27 cellular contexts compared by ENCODE assay signal in genomic region chr4:163175971-163176958, GRCh38. TPM values are rescaled to one million over a fixed set of nuclear protein-coding genes. Genes with fewer than 3 reads are reported as not detected.
DNase-seq lines count a peak whose midpoint lies in the region; ATAC-seq and TF ChIP-seq lines count a peak whose summit lies in the region.
"Had no signal": no experiment of that assay in that cellular context is flagged by ENCODE, and none has a peak within 500 bp of the region (broad histone marks: within the 10 kb centered on the region; RNA-seq: fewer than 3 reads in every experiment).

No MANE protein-coding gene starts in this region.

- H3K27ac Mint-ChIP-seq in WTC11, result no peak overlapping the region
- H3K27ac Mint-ChIP-seq: CD4-positive, alpha-beta T cell; T-cell had no signal

- POLR2A ChIA-PET in WTC11 (lab: Charles Lee), result no interaction called here

- no peak overlapping the region for H3K4me2 ChIP-seq in mesendoderm (ENCODE audit: low read length)
- H3K4me2 ChIP-seq: A549; BLaER1 treated with 17β-estradiol and CSF1 and Interleukin-3, amounts not matched to agents 10 nM and 100 nM had no signal

- no peak overlapping the region for H4K8ac ChIP-seq in mesendoderm (ENCODE audit: low read depth, low read length)

- H3K4me1 ChIP-seq in cardiac muscle cell (ENCODE audit: low read depth), result peaks cover 21% of the 10 kb centered on the region
- peaks cover 20% of the 10 kb centered on the region for H3K4me1 ChIP-seq in mesendoderm (ENCODE audit: control insufficient read depth, low read depth, low read length)
- H3K4me1 ChIP-seq: A549; BLaER1 treated with 17β-estradiol and CSF1 and Interleukin-3, amounts not matched to agents 10 nM and 100 nM; SJSA1 had no signal

- H3K56ac ChIP-seq in mesendoderm (ENCODE audit: low read length), result peak overlapping the region; percentile 50

- WGBS in mesendoderm (ENCODE audit: extremely low coverage, insufficient coverage, low lambda C conversion rate), result no CpG with 5 or more reads among the region's 10 CpGs

- intact Hi-C loops in Right ventricle myocardium superior (cut with DNase I), result no loop called here

- H3K4me3 Mint-ChIP-seq in WTC11, result no peak overlapping the region
- H3K4me3 Mint-ChIP-seq: CD4-positive, alpha-beta T cell; T-cell had no signal

- TF ChIP-seq CTCF in cardiac muscle cell (IDR thresholded peaks at IDR 0.05; ENCODE audit: low read depth, low read length) (no peak), WTC11 (IDR thresholded peaks at IDR 0.05) (no peak)

- no peaks in the 10 kb centered on the region for H3K79me2 ChIP-seq in mesendoderm (ENCODE audit: control insufficient read depth, insufficient read depth, low read length)

- H3K27ac ChIP-seq in cardiac muscle cell (peak overlapping the region; percentile 44), mesendoderm (ENCODE audit: low read depth, low read length) (no peak overlapping the region)
- H3K27ac ChIP-seq: A549; BLaER1 treated with 17β-estradiol and CSF1 and Interleukin-3, amounts not matched to agents 10 nM and 100 nM; SJSA1 had no signal

- DNase-seq in cardiac muscle cell (ENCODE audit: low read depth in 1 of 2, low spot score in 1 of 2), result peak in 1 of 2 donors; percentile 64
- DNase-seq in Right ventricle myocardium superior, result no peak
- no peak for DNase-seq in WTC11 (ENCODE audit: low spot score)
- peak; percentile 63 for DNase-seq in mesendoderm
- DNase-seq in cerebellar nuclear complex (lab: John Stamatoyannopoulos, UW), result no peak
- DNase-seq: AML-193; CD4-positive, alpha-beta T cell; COR-L47; DMS53; EL; H7; KBM-7; NCI-H1105 treated with DMSO at 0.1 percent for 48 hours; NCI-H146; NCI-H2029; NCI-H345; NCI-H510A treated with DMSO at 0.1 percent for 48 hours; NCI-H748 treated with DMSO at 0.1 percent for 48 hours; NK-92 treated with Interleukin-12 subunit alpha and Interleukin-12 subunit beta, amount 100 ng/mL, for 24 hours; PC-3; T-cell had no signal

- no peak overlapping the region for H2AK5ac ChIP-seq in mesendoderm (ENCODE audit: low read length)

- H2BK5ac ChIP-seq in mesendoderm (ENCODE audit: low read length), result peak overlapping the region; percentile 39

- H3K27me3 ChIP-seq in cardiac muscle cell (no peaks in the 10 kb centered on the region), mesendoderm (ENCODE audit: insufficient read depth, low read length, poor library complexity) (no peaks in the 10 kb centered on the region)
- H3K27me3 ChIP-seq: BLaER1 treated with 17β-estradiol and CSF1 and Interleukin-3, amounts not matched to agents 10 nM and 100 nM had no signal

- H3K4me3 ChIP-seq in cardiac muscle cell (no peak overlapping the region), mesendoderm (ENCODE audit: low read length) (no peak overlapping the region)
- H3K4me3 ChIP-seq: A549; BLaER1 treated with 17β-estradiol and CSF1 and Interleukin-3, amounts not matched to agents 10 nM and 100 nM; SJSA1 had no signal

- H3K9ac ChIP-seq in mesendoderm (ENCODE audit: low read length), result no peak overlapping the region
- H3K9ac ChIP-seq: BLaER1 treated with 17β-estradiol and CSF1 and Interleukin-3, amounts not matched to agents 10 nM and 100 nM had no signal

- no peaks in the 10 kb centered on the region for H3K36me3 Mint-ChIP-seq in WTC11
- H3K36me3 Mint-ChIP-seq: T-cell had no signal

- CTCF ChIA-PET in WTC11 (lab: Charles Lee), result interaction anchor here (1.2 kb wide), 1 partner anchor 373 kb away, joined by 3 read pairs; no protein-coding TSS in a partner anchor

- H3K4me1 Mint-ChIP-seq in WTC11, result peaks cover 16% of the 10 kb centered on the region

- H3K27me3 Mint-ChIP-seq in WTC11 (ENCODE audit: low read depth), result peaks cover 16% of the 10 kb centered on the region

- H3K36me3 ChIP-seq in cardiac muscle cell (no peaks in the 10 kb centered on the region), mesendoderm (ENCODE audit: control insufficient read depth, insufficient read depth, low read length) (no peaks in the 10 kb centered on the region)
- H3K36me3 ChIP-seq: BLaER1 treated with 17β-estradiol and CSF1 and Interleukin-3, amounts not matched to agents 10 nM and 100 nM; SJSA1 had no signal

- no peak overlapping the region for H3K4ac ChIP-seq in mesendoderm (ENCODE audit: low read depth, low read length)

- ATAC-seq in Right ventricle myocardium superior (ENCODE audit: poor library complexity) (no peak), WTC11 (peak; percentile 52), GM19023 (IDR thresholded peaks at IDR 0.05; ENCODE audit: unreplicated experiment) (no peak), GM21390 (IDR thresholded peaks at IDR 0.05; ENCODE audit: unreplicated experiment) (no peak)
- ATAC-seq: A549, PC-3, Right ventricle myocardium inferior, T-cell had no signal

- H3K23ac ChIP-seq in mesendoderm (ENCODE audit: low read length), result no peak overlapping the region

- peak overlapping the region; percentile 39 for H3K18ac ChIP-seq in mesendoderm (ENCODE audit: low read length)

- H2BK120ac ChIP-seq in mesendoderm (ENCODE audit: low read depth, low read length), result no peak overlapping the region

- H3K9me3 ChIP-seq in cardiac muscle cell (ENCODE audit: low read depth), result no peaks in the 10 kb centered on the region
- H3K9me3 ChIP-seq: A549; BLaER1 treated with 17β-estradiol and CSF1 and Interleukin-3, amounts not matched to agents 10 nM and 100 nM; SJSA1 had no signal

- no peaks in the 10 kb centered on the region for H3K79me1 ChIP-seq in mesendoderm (ENCODE audit: low read length)

- no peak overlapping the region for H4K5ac ChIP-seq in mesendoderm (ENCODE audit: low read length)

- no peaks in the 10 kb centered on the region for H3K9me3 Mint-ChIP-seq in WTC11
- H3K9me3 Mint-ChIP-seq: CD4-positive, alpha-beta T cell; T-cell had no signal

- H2BK15ac ChIP-seq in mesendoderm (replicated peaks; ENCODE audit: low read depth), result no peak overlapping the region

TF ChIP-seq in WTC11, 78 proteins besides CTCF, POLR2A, EP300 and RAD21:
- TF ChIP-seq CREB1 (CRISPR knock-in tag; IDR thresholded peaks at IDR 0.05) (no peak), PRDM15 (CRISPR knock-in tag; IDR thresholded peaks at IDR 0.05) (no peak), TEAD1 (CRISPR knock-in tag; IDR thresholded peaks at IDR 0.05) (no peak)

RNA-seq across cellular contexts. Expression of gene NAF1, which starts 9.6 kb away (rescaled TPM):
- total RNA-seq in cardiac muscle cell (20.5 and 31.6 TPM in 2 replicates), Right ventricle myocardium superior (10.8 TPM), WTC11 (2021) (36.9 to 40.6 TPM (median 40.0 TPM) in 3 replicates)
- polyA plus RNA-seq in cardiac muscle cell, result 9.1 TPM in 2 replicates
- polyA plus RNA-seq in mesendoderm (2013, experiment 1 of 2), result 32.9 TPM
- 35.1 TPM for polyA plus RNA-seq in mesendoderm (2013, experiment 2 of 2)
